ENCODE assay signal across 8 cellular contexts in genomic region chr5:470961-471749, GRCh38. TPM values are rescaled to one million over a fixed set of nuclear protein-coding genes. Genes with fewer than 3 reads are reported as not detected.
DNase-seq lines count a peak whose midpoint lies in the region; ATAC-seq and TF ChIP-seq lines count a peak whose summit lies in the region.

No MANE protein-coding gene starts in this region.

- H3K27ac Mint-ChIP-seq in CD8-positive, alpha-beta memory T cell: peak overlapping the region; percentile 51 to 89 (median 77)
- peak overlapping the region; percentile 18 for H3K27ac Mint-ChIP-seq in chondrocyte (ENCODE audit: unreplicated experiment)
- H3K27ac Mint-ChIP-seq in neural crest cell (ENCODE audit: unreplicated experiment): no peak overlapping the region

- peaks cover 3 to 7% of the 10 kb centered on the region in 2 donors for H3K27me3 Mint-ChIP-seq in CD8-positive, alpha-beta memory T cell
- H3K27me3 Mint-ChIP-seq in chondrocyte (ENCODE audit: low read depth) (no peaks in the 10 kb centered on the region), neural crest cell (ENCODE audit: low read depth) (peaks cover 19% of the 10 kb centered on the region)

- peaks cover 13% of the 10 kb centered on the region for H4K20me1 ChIP-seq in Loucy (ENCODE audit: insufficient read depth, low read length, poor library complexity, severe bottlenecking)

- H3K9me3 ChIP-seq in CD8-positive, alpha-beta memory T cell (ENCODE audit: low read length): no peaks in the 10 kb centered on the region
- H3K9me3 ChIP-seq in Loucy (ENCODE audit: insufficient read depth, low read depth, low read length) (no peaks in the 10 kb centered on the region), uterus (no peaks in the 10 kb centered on the region)

- H3K27ac ChIP-seq in CD8-positive, alpha-beta memory T cell (ENCODE audit: low read depth, low read length): peak overlapping the region; percentile 83
- H3K27ac ChIP-seq in uterus: no peak overlapping the region

- H3F3A ChIP-seq in Loucy (ENCODE audit: low read depth): no peaks in the 10 kb centered on the region

- H3K36me3 Mint-ChIP-seq in CD8-positive, alpha-beta memory T cell: peaks cover 0 to 25% (median 0%) of the 10 kb centered on the region in 3 donors
- H3K36me3 Mint-ChIP-seq in chondrocyte (ENCODE audit: low read depth) (peaks cover 3% of the 10 kb centered on the region), neural crest cell (ENCODE audit: low read depth) (no peaks in the 10 kb centered on the region)

- H3K4me2 ChIP-seq in Loucy (ENCODE audit: low read depth, low read length, poor library complexity, severe bottlenecking): peak overlapping the region; percentile 96

- CTCF ChIA-PET in CD8-positive, alpha-beta memory T cell (lab: Charles Lee): no interaction called here

- peaks cover 33% of the 10 kb centered on the region for H3K79me2 ChIP-seq in Loucy (ENCODE audit: insufficient read depth, low read length)

- peak overlapping the region; percentile 98 for H3K9ac ChIP-seq in Loucy (ENCODE audit: low read depth, low read length, poor library complexity, severe bottlenecking)

- peaks cover 21% of the 10 kb centered on the region for H3K4me1 ChIP-seq in CD8-positive, alpha-beta memory T cell (ENCODE audit: insufficient read depth, low read length)
- H3K4me1 ChIP-seq in Loucy (ENCODE audit: insufficient read depth, low read length, poor library complexity, severe bottlenecking) (peaks cover 20% of the 10 kb centered on the region), uterus (peaks cover 0 to 17% of the 10 kb centered on the region in 2 donors)

- intact Hi-C loops in uterus (cut with DNase I; ENCODE audit: low total_unique reads): no loop called here

- no peak overlapping the region for H2AFZ ChIP-seq in Loucy (ENCODE audit: low read length)

- H3K4me3 ChIP-seq in CD8-positive, alpha-beta memory T cell (ENCODE audit: low read length): peak overlapping the region; percentile 76
- peak overlapping the region; percentile 90 for H3K4me3 ChIP-seq in Loucy (ENCODE audit: low read length, poor library complexity, severe bottlenecking)
- H3K4me3 ChIP-seq in uterus: no peak overlapping the region

- POLR2A ChIA-PET in CD8-positive, alpha-beta memory T cell (lab: Charles Lee): interaction anchor here (0.6 kb wide), 1 partner anchor 31 kb away, joined by 3 read pairs; no protein-coding TSS in a partner anchor

- no peak for TF ChIP-seq CTCF in Loucy (conservative IDR thresholded peaks at IDR 0.05; ENCODE audit: low read length)
- TF ChIP-seq CTCF in chondrocyte (IDR thresholded peaks at IDR 0.05): no peak
- no peak for TF ChIP-seq CTCF in neural crest cell (conservative IDR thresholded peaks at IDR 0.05)
- no peak for TF ChIP-seq CTCF in uterus (IDR thresholded peaks at IDR 0.05)

- H3K4me1 Mint-ChIP-seq in CD8-positive, alpha-beta memory T cell: peaks cover 7 to 32% (median 12%) of the 10 kb centered on the region in 3 donors
- H3K4me1 Mint-ChIP-seq in chondrocyte (ENCODE audit: low read depth): peaks cover 14% of the 10 kb centered on the region
- H3K4me1 Mint-ChIP-seq in neural crest cell: peaks cover 7% of the 10 kb centered on the region

- H3K9me3 Mint-ChIP-seq in CD8-positive, alpha-beta memory T cell: no peaks in the 10 kb centered on the region
- H3K9me3 Mint-ChIP-seq in chondrocyte (ENCODE audit: low read depth) (no peaks in the 10 kb centered on the region), neural crest cell (no peaks in the 10 kb centered on the region)

- H3K27me3 ChIP-seq in CD8-positive, alpha-beta memory T cell (ENCODE audit: insufficient read depth, low read length, poor library complexity, severe bottlenecking): peaks cover 7% of the 10 kb centered on the region
- H3K27me3 ChIP-seq in Loucy (ENCODE audit: insufficient read depth, low read length, poor library complexity, severe bottlenecking): peaks cover 6% of the 10 kb centered on the region
- H3K27me3 ChIP-seq in uterus: peaks cover 0 to under 1% of the 10 kb centered on the region in 2 donors

- ATAC-seq in GM18868 (IDR thresholded peaks at IDR 0.05; ENCODE audit: unreplicated experiment): no peak

- TF ChIP-seq POLR2A in uterus (IDR thresholded peaks at IDR 0.05): no peak

- H3K36me3 ChIP-seq in CD8-positive, alpha-beta memory T cell (ENCODE audit: insufficient read depth, low read length): no peaks in the 10 kb centered on the region
- H3K36me3 ChIP-seq in Loucy (ENCODE audit: insufficient read depth, low read length) (peaks cover 9% of the 10 kb centered on the region; the same call in 1 of the 2 replicates), uterus (no peaks in the 10 kb centered on the region)

- DNase-seq in CD8-positive, alpha-beta memory T cell: peak in 1 of 5 donors; percentile 50
- peak; percentile 81 for DNase-seq in chondrocyte (ENCODE audit: low spot score)
- no peak for DNase-seq in neural crest cell (ENCODE audit: low read depth, low spot score)
- DNase-seq in MV-4-11 (lab: John Stamatoyannopoulos, UW): no peak
- no peak for DNase-seq in D341Med (ENCODE audit: low spot score)
- no peak for DNase-seq in uterus

- H3K4me3 Mint-ChIP-seq in CD8-positive, alpha-beta memory T cell: peak overlapping the region; percentile 76 to 95 (median 81)
- H3K4me3 Mint-ChIP-seq in chondrocyte (ENCODE audit: unreplicated experiment) (peak overlapping the region; percentile 72), neural crest cell (peak overlapping the region; percentile 84)

- H3K9me2 ChIP-seq in Loucy (replicated peaks; ENCODE audit: low read depth, low read length): no peaks in the 10 kb centered on the region

RNA-seq across cellular contexts. Expression of gene EXOC3, which starts 28.2 kb away (rescaled TPM):
- 10 to 100 TPM; 50.2 to 52.4 TPM for total RNA-seq in CD8-positive, alpha-beta memory T cell
- 42.9 TPM for polyA plus RNA-seq in CD8-positive, alpha-beta memory T cell
- total RNA-seq in chondrocyte (39.4 to 58.1 TPM (median 43.3 TPM) in 3 replicates), neural crest cell (56.0 and 61.3 TPM in 2 replicates), uterus (10 to 100 TPM; 30.6 to 64.4 (median 50.2) TPM)

RNA-seq across cellular contexts. Expression of gene SLC9A3, which starts 53.1 kb away (rescaled TPM):
- total RNA-seq in CD8-positive, alpha-beta memory T cell: 1 to 10 TPM; 2.4 to 2.6 TPM
- 2.5 TPM for polyA plus RNA-seq in CD8-positive, alpha-beta memory T cell
- total RNA-seq in chondrocyte (0.95 to 1.4 TPM (median 1.1 TPM) in 3 replicates), neural crest cell (1.5 and 1.7 TPM in 2 replicates), uterus (1 to 10 TPM in 3 of 4 donors, under 1 TPM in 1; 0.29 to 3.9 (median 2.6) TPM)

Comparison
In these comparisons a context has a peak if more than half of its experiments do, and no peak if none do; other contexts are left out.
1. H3K4me3 ChIP-seq: peak in CD8-positive, alpha-beta memory T cell (single experiment) and Loucy (single experiment); none in uterus (0 of 2).
2. Peak in every context shown above with its lines, with median percentiles within 50 percentile points of each other: H3K4me3 Mint-ChIP-seq.